In the genomic region with DNA sequence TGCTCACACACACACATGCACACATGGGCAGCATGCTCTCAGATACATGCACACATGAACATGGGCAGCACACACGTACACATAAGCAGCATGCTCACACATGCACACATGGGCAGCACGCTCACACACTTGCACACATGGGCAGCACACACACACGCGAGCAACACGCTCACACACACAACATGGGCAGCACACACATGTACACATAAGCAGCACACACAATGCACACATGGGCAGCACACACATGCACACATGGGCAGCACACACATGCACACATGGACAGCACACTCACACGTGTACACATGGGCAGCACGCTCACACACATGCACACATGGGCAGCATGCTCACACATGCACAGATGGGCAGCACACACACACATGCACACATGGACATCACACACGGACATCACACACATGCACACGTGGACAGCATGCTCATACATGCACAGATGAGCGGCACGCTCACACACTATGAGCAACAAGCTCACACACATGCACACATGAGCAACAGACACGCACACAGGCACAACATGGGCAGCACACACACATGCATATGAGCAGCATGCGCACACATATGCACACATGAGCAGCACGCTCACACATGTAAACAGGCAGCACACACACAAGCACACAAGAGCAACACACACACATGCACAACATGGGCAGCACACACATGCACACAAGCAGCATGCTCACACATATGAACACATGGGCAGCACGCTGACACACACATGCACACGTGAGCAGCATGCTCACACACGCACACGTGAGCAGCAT, we compare ENCODE assay signal across 1 cellular context.
TF ChIP-seq lines count a peak whose summit lies in the region.

No MANE protein-coding gene starts in this region.

TF ChIP-seq in K562, 482 proteins besides CTCF, POLR2A, EP300 and RAD21:
- peak; percentile 91; the same call in 1 of the 2 replicates for TF ChIP-seq ZC3H4 (CRISPR knock-in tag; IDR thresholded peaks at IDR 0.05; ENCODE audit: borderline replicate concordance)
- no peak for TF ChIP-seq NFE2 (IDR thresholded peaks at IDR 0.05; ENCODE audit: low read depth)
- TF ChIP-seq ZNF124 (CRISPR knock-in tag; IDR thresholded peaks at IDR 0.05) = peak; percentile 81; the same call in 1 of the 2 replicates
- no peak for TF ChIP-seq MYBL2 (IDR thresholded peaks at IDR 0.05; ENCODE audit: low read depth)
- 0 out of 2 replicates have a peak, but pooled peaks have one; percentile 80 for TF ChIP-seq MYBL2 (CRISPR knock-in tag; IDR thresholded peaks at IDR 0.05; ENCODE audit: borderline replicate concordance)
- peak; percentile 85 for TF ChIP-seq ZNF282 (CRISPR knock-in tag; IDR thresholded peaks at IDR 0.05)
- TF ChIP-seq MED1 (CRISPR knock-in tag; IDR thresholded peaks at IDR 0.05; ENCODE audit: borderline replicate concordance) = peak; percentile 90; the same call in 1 of the 2 replicates
- peak; percentile 98; the same call in 1 of the 2 replicates for TF ChIP-seq PURB (CRISPR knock-in tag; IDR thresholded peaks at IDR 0.05; ENCODE audit: low read depth)
- TF ChIP-seq, protein P1, sequence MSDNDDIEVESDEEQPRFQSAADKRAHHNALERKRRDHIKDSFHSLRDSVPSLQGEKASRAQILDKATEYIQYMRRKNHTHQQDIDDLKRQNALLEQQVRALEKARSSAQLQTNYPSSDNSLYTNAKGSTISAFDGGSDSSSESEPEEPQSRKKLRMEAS (CRISPR knock-in tag; IDR thresholded peaks at IDR 0.05) = peak; percentile 73
- TF ChIP-seq PRMT5 (CRISPR knock-in tag; IDR thresholded peaks at IDR 0.05) = peak; percentile 53; the same call in 1 of the 2 replicates
- no peak for TF ChIP-seq NFE2L1 (tag; IDR thresholded peaks at IDR 0.05; ENCODE audit: borderline replicate concordance, low read depth)
- peak; percentile 29; the same call in 1 of the 2 replicates for TF ChIP-seq HDGF (IDR thresholded peaks at IDR 0.05)
- TF ChIP-seq FOXA3 (CRISPR knock-in tag; conservative IDR thresholded peaks at IDR 0.05 in 1 of 2, IDR thresholded peaks at IDR 0.05 in 1 of 2) = 0 out of 4 replicates have a peak, but pooled peaks of 1 of the 2 experiments have one; percentile 4
- TF ChIP-seq, protein P2, sequence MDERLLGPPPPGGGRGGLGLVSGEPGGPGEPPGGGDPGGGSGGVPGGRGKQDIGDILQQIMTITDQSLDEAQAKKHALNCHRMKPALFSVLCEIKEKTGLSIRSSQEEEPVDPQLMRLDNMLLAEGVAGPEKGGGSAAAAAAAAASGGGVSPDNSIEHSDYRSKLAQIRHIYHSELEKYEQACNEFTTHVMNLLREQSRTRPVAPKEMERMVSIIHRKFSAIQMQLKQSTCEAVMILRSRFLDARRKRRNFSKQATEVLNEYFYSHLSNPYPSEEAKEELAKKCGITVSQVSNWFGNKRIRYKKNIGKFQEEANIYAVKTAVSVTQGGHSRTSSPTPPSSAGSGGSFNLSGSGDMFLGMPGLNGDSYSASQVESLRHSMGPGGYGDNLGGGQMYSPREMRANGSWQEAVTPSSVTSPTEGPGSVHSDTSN (CRISPR knock-in tag; IDR thresholded peaks at IDR 0.05; ENCODE audit: low read depth) = peak; percentile 19; the same call in 1 of the 2 replicates
- TF ChIP-seq, protein P2 (tag; conservative IDR thresholded peaks at IDR 0.05; ENCODE audit: low read depth) = no peak
- TF ChIP-seq YY1 (IDR thresholded peaks at IDR 0.05; ENCODE audit: borderline replicate concordance in 1 of 3, control insufficient read depth in 1 of 3, extremely low read depth in 1 of 3, insufficient read depth in 3 of 3, insufficient read length in 1 of 3, insufficient replicate concordance in 2 of 3, low read depth in 1 of 3, low read length in 2 of 3) = peak in 1 of 3 experiments; percentile 9
- TF ChIP-seq STAG1 (CRISPR knock-in tag; IDR thresholded peaks at IDR 0.05; ENCODE audit: borderline replicate concordance) = peak; percentile 7; the same call in 1 of the 2 replicates
- no peak for TF ChIP-seq SMARCC2 (IDR thresholded peaks at IDR 0.05; ENCODE audit: low read depth)
- TF ChIP-seq, protein P3, sequence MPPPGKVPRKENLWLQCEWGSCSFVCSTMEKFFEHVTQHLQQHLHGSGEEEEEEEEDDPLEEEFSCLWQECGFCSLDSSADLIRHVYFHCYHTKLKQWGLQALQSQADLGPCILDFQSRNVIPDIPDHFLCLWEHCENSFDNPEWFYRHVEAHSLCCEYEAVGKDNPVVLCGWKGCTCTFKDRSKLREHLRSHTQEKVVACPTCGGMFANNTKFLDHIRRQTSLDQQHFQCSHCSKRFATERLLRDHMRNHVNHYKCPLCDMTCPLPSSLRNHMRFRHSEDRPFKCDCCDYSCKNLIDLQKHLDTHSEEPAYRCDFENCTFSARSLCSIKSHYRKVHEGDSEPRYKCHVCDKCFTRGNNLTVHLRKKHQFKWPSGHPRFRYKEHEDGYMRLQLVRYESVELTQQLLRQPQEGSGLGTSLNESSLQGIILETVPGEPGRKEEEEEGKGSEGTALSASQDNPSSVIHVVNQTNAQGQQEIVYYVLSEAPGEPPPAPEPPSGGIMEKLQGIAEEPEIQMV (tag; conservative IDR thresholded peaks at IDR 0.05; ENCODE audit: low read depth) = no peak
- TF ChIP-seq, protein P4, sequence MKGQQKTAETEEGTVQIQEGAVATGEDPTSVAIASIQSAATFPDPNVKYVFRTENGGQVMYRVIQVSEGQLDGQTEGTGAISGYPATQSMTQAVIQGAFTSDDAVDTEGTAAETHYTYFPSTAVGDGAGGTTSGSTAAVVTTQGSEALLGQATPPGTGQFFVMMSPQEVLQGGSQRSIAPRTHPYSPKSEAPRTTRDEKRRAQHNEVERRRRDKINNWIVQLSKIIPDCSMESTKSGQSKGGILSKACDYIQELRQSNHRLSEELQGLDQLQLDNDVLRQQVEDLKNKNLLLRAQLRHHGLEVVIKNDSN (CRISPR knock-in tag; IDR thresholded peaks at IDR 0.05) = peak; percentile 35
- TF ChIP-seq RAD51 (IDR thresholded peaks at IDR 0.05; ENCODE audit: borderline replicate concordance, low read depth) = no peak
- no peak for TF ChIP-seq ARNT (IDR thresholded peaks at IDR 0.05)
- 0 out of 2 replicates have a peak, but pooled peaks have one; percentile 51 for TF ChIP-seq ZNF143 (CRISPR knock-in tag; IDR thresholded peaks at IDR 0.05)
- TF ChIP-seq CHD1 (IDR thresholded peaks at IDR 0.05; ENCODE audit: low read length) = peak; percentile 64
- TF ChIP-seq CBX3 (IDR thresholded peaks at IDR 0.05; ENCODE audit: borderline replicate concordance in 1 of 2, low read length in 2 of 2) = 0 out of 3 replicates have a peak, but pooled peaks of 1 of the 2 experiments have one; percentile 3
- TF ChIP-seq TCF7 (IDR thresholded peaks at IDR 0.05; ENCODE audit: borderline replicate concordance) = no peak
- TF ChIP-seq TEAD4 (IDR thresholded peaks at IDR 0.05; ENCODE audit: low read length) = no peak
- peak; percentile 85 for TF ChIP-seq TEAD4 (CRISPR knock-in tag; IDR thresholded peaks at IDR 0.05; ENCODE audit: borderline replicate concordance)
- TF ChIP-seq IRF2 (CRISPR knock-in tag; IDR thresholded peaks at IDR 0.05) = peak; percentile 80; the same call in 1 of the 2 replicates
- TF ChIP-seq SETDB1 (IDR thresholded peaks at IDR 0.05; ENCODE audit: low read length) = peak; percentile 9
- no peak for TF ChIP-seq TAL1 (IDR thresholded peaks at IDR 0.05)
- TF ChIP-seq, protein P5, sequence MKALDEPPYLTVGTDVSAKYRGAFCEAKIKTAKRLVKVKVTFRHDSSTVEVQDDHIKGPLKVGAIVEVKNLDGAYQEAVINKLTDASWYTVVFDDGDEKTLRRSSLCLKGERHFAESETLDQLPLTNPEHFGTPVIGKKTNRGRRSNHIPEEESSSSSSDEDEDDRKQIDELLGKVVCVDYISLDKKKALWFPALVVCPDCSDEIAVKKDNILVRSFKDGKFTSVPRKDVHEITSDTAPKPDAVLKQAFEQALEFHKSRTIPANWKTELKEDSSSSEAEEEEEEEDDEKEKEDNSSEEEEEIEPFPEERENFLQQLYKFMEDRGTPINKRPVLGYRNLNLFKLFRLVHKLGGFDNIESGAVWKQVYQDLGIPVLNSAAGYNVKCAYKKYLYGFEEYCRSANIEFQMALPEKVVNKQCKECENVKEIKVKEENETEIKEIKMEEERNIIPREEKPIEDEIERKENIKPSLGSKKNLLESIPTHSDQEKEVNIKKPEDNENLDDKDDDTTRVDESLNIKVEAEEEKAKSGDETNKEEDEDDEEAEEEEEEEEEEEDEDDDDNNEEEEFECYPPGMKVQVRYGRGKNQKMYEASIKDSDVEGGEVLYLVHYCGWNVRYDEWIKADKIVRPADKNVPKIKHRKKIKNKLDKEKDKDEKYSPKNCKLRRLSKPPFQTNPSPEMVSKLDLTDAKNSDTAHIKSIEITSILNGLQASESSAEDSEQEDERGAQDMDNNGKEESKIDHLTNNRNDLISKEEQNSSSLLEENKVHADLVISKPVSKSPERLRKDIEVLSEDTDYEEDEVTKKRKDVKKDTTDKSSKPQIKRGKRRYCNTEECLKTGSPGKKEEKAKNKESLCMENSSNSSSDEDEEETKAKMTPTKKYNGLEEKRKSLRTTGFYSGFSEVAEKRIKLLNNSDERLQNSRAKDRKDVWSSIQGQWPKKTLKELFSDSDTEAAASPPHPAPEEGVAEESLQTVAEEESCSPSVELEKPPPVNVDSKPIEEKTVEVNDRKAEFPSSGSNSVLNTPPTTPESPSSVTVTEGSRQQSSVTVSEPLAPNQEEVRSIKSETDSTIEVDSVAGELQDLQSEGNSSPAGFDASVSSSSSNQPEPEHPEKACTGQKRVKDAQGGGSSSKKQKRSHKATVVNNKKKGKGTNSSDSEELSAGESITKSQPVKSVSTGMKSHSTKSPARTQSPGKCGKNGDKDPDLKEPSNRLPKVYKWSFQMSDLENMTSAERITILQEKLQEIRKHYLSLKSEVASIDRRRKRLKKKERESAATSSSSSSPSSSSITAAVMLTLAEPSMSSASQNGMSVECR (CRISPR knock-in tag; IDR thresholded peaks at IDR 0.05) = 0 out of 2 replicates have a peak, but pooled peaks have one; percentile 0
- peak; percentile 28; the same call in 1 of the 2 replicates for TF ChIP-seq BHLHE40 (IDR thresholded peaks at IDR 0.05; ENCODE audit: low read length)
